Comparison of ENCODE assay signal across 26 cellular contexts in the genomic region with DNA sequence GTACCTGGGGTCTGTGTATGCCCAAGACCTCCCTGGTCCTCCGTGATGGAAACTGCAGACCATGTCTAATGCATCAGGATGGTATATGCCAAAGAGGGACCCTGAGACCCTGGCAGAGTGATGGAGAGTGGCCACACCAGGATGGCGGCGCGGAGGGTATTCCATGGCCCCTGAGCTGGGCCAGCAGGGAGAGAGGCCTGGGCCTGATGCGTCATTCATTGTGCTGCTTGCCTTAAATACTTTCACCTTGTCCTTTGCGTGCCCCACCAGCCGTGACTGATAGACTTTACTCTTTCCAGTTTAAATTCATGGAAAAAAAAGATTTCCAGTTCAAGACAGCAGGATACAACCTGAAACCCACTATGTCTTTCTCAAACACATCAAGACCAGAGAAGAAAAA. TPM values are rescaled to one million over a fixed set of nuclear protein-coding genes. Genes with fewer than 3 reads are reported as not detected.
"Had no signal": no experiment of that assay in that cellular context is flagged by ENCODE, and none has a peak within 500 bp of the region (broad histone marks: within the 10 kb centered on the region; RNA-seq: fewer than 3 reads in every experiment).

No MANE protein-coding gene starts in this region.

- H3K9me3 Mint-ChIP-seq: activated T-helper 1 cell treated with anti-CD3 and anti-CD28 coated beads, Interleukin-12 subunit alpha, Interleukin-12 subunit beta, Interleukin-2, Interleukin-4 antibody, amounts not matched to agents 30 ng/mL and 10 ng/mL and 1 ng/mL, durations not matched to agents 14 hours and 24 hours and 36 hours had no signal

- H3K36me3 Mint-ChIP-seq: brain; naive thymus-derived CD4-positive, alpha-beta T cell had no signal

- H3K4me3 Mint-ChIP-seq: activated T-helper 1 cell treated with anti-CD3 and anti-CD28 coated beads, Interleukin-12 subunit alpha, Interleukin-12 subunit beta, Interleukin-2, Interleukin-4 antibody, amounts not matched to agents 30 ng/mL and 10 ng/mL and 1 ng/mL, durations not matched to agents 14 hours and 24 hours and 36 hours; naive thymus-derived CD4-positive, alpha-beta T cell; T-helper 2 cell treated with Interferon-gamma antibody and Interleukin-4, amounts not matched to agents 5 μg/mL and 100 μg/mL, for 36 hours had no signal

- DNase-seq: activated CD4-positive, alpha-beta T cell treated with anti-CD3 and anti-CD28 coated beads for 1 hour; activated CD4-positive, alpha-beta T cell treated with anti-CD3 and anti-CD28 coated beads, Interleukin-2, amount 50 U/mL, for 1 hour; activated CD8-positive, alpha-beta T cell treated with anti-CD3 and anti-CD28 coated beads, Interleukin-2, amount 10 ng/mL, durations not matched to agents 7 days and 5 days; activated gamma-delta T cell; activated naive CD4-positive, alpha-beta T cell treated with anti-CD3 and anti-CD28 coated beads, Interleukin-2, amount 50 U/mL, for 16 hours; aorta; caudate nucleus; dermis blood vessel endothelial cell; effector CD8-positive, alpha-beta T cell; foreskin melanocyte; lower lobe of right lung; mesendoderm; naive thymus-derived CD4-positive, alpha-beta T cell; right cardiac atrium; stimulated activated CD4-positive, alpha-beta T cell treated with anti-CD3 and anti-CD28 coated beads, Interleukin-4, amount 100 ng/mL, for 24 hours; stimulated activated naive CD4-positive, alpha-beta T cell treated with Interleukin-2 at 50 U/mL for 16 hours; WERI-Rb-1 had no signal

- H3K36me3 ChIP-seq: lower lobe of right lung, WERI-Rb-1 had no signal

- H3K27ac ChIP-seq: lower lobe of right lung, WERI-Rb-1 had no signal

- H3K4me3 ChIP-seq: lower lobe of right lung had no signal

- H3K27ac Mint-ChIP-seq: activated T-helper 1 cell treated with anti-CD3 and anti-CD28 coated beads, Interleukin-12 subunit alpha, Interleukin-12 subunit beta, Interleukin-2, Interleukin-4 antibody, amounts not matched to agents 30 ng/mL and 10 ng/mL and 1 ng/mL, durations not matched to agents 14 hours and 24 hours and 36 hours; brain; T-helper 2 cell treated with Interferon-gamma antibody and Interleukin-4, amounts not matched to agents 5 μg/mL and 100 μg/mL, for 36 hours had no signal

- ATAC-seq: left lobe of liver; lower lobe of right lung; naive thymus-derived CD4-positive, alpha-beta T cell; right cardiac atrium had no signal

- H3K9me3 ChIP-seq: lower lobe of right lung had no signal

RNA-seq across cellular contexts. Expression of gene TBX10, which starts 38.5 kb away (rescaled TPM):
- total RNA-seq: activated CD8-positive, alpha-beta T cell treated with anti-CD3 and anti-CD28 coated beads, Interleukin-2, amount 10 ng/mL, durations not matched to agents 7 days and 5 days; activated T-helper 1 cell treated with anti-CD3 and anti-CD28 coated beads, Interleukin-12 subunit alpha, Interleukin-12 subunit beta, Interleukin-2, Interleukin-4 antibody, amounts not matched to agents 30 ng/mL and 10 ng/mL and 1 ng/mL, durations not matched to agents 14 hours and 24 hours and 36 hours; aorta; dermis blood vessel endothelial cell; kidney epithelial cell; lower lobe of right lung; naive thymus-derived CD4-positive, alpha-beta T cell; osteocyte; pulmonary artery endothelial cell; right cardiac atrium; urinary bladder had no signal
- polyA plus RNA-seq: esophagus; naive thymus-derived CD4-positive, alpha-beta T cell; right cardiac atrium; urinary bladder had no signal

RNA-seq across cellular contexts. Expression of gene ACY3, which starts 49.4 kb away (rescaled TPM):
- total RNA-seq: activated T-helper 1 cell treated with anti-CD3 and anti-CD28 coated beads, Interleukin-12 subunit alpha, Interleukin-12 subunit beta, Interleukin-2, Interleukin-4 antibody, amounts not matched to agents 30 ng/mL and 10 ng/mL and 1 ng/mL, durations not matched to agents 14 hours and 24 hours and 36 hours; aorta; dermis blood vessel endothelial cell; lower lobe of right lung; osteocyte; pulmonary artery endothelial cell; right cardiac atrium; urinary bladder had no signal
- polyA plus RNA-seq: right cardiac atrium, urinary bladder had no signal
